ENCODE assay signal across 12 cellular contexts in genomic region chr18:51053822-51054221, GRCh38. TPM values are rescaled to one million over a fixed set of nuclear protein-coding genes. Genes with fewer than 3 reads are reported as not detected.
DNase-seq lines count a peak whose midpoint lies in the region; ATAC-seq, FAIRE-seq and TF ChIP-seq lines count a peak whose summit lies in the region.
"Had no signal": no experiment of that assay in that cellular context is flagged by ENCODE, and none has a peak within 500 bp of the region (broad histone marks: within the 10 kb centered on the region; RNA-seq: fewer than 3 reads in every experiment).

No MANE protein-coding gene starts in this region.

- H3K4me1 ChIP-seq in CD8-positive, alpha-beta memory T cell (ENCODE audit: insufficient read depth, low read length) = peaks cover 12% of the 10 kb centered on the region
- peaks cover 0 to 6% (median 0%) of the 10 kb centered on the region in 4 experiments; a peak in 1 of 7 replicates for H3K4me1 ChIP-seq in H1 (replicated peaks in 1 of 4; ENCODE audit: control insufficient read depth in 3 of 4, insufficient read depth in 4 of 4, low read length in 3 of 4)
- H3K4me1 ChIP-seq in breast epithelium = no peaks in the 10 kb centered on the region
- no peaks in the 10 kb centered on the region for H3K4me1 ChIP-seq in colonic mucosa

- intact Hi-C loops in breast epithelium (cut with DNase I; ENCODE audit: low total_unique reads) = no loop called here
- intact Hi-C loops in colonic mucosa (cut with DNase I) = no loop called here

- no peak for TF ChIP-seq CTCF in H1 (IDR thresholded peaks at IDR 0.05; ENCODE audit: control extremely low read depth in 1 of 3, insufficient read depth in 1 of 3, low read depth in 1 of 3, low read length in 3 of 3)
- no peak for TF ChIP-seq CTCF in breast epithelium (IDR thresholded peaks at IDR 0.05)
- no peak for TF ChIP-seq CTCF in colonic mucosa (IDR thresholded peaks at IDR 0.05)

- H3K9me3 ChIP-seq in CD8-positive, alpha-beta memory T cell (ENCODE audit: low read length) = no peaks in the 10 kb centered on the region
- no peaks in the 10 kb centered on the region for H3K9me3 ChIP-seq in H1 (ENCODE audit: insufficient read depth in 2 of 2, low read depth in 1 of 2, low read length in 1 of 2)
- H3K9me3 ChIP-seq in breast epithelium = no peaks in the 10 kb centered on the region
- H3K9me3 ChIP-seq in colonic mucosa = no peaks in the 10 kb centered on the region

- H4K20me1 ChIP-seq in H1 (replicated peaks in 1 of 2; ENCODE audit: control insufficient read depth in 1 of 2, insufficient read depth in 2 of 2, low read length in 2 of 2) = no peaks in the 10 kb centered on the region

- no peak overlapping the region for H2BK5ac ChIP-seq in H1 (ENCODE audit: low read depth, low read length)

- no peaks in the 10 kb centered on the region for H3K23me2 ChIP-seq in H1 (ENCODE audit: low read depth, low read length)

- no peak overlapping the region for H4K5ac ChIP-seq in H1 (ENCODE audit: insufficient read length, low read depth, low read length)

- no peak overlapping the region for H2AFZ ChIP-seq in H1 (ENCODE audit: low read length)

- H3K27me3 ChIP-seq in CD8-positive, alpha-beta memory T cell (ENCODE audit: insufficient read depth, low read length, poor library complexity, severe bottlenecking) = no peaks in the 10 kb centered on the region
- H3K27me3 ChIP-seq in H1 (replicated peaks in 1 of 4; ENCODE audit: control insufficient read depth in 3 of 4, extremely low read depth in 1 of 4, insufficient read depth in 3 of 4, low read length in 3 of 4) (no peaks in the 10 kb centered on the region), breast epithelium (no peaks in the 10 kb centered on the region), colonic mucosa (no peaks in the 10 kb centered on the region)

- H2BK15ac ChIP-seq in H1 (ENCODE audit: low read length) = no peak overlapping the region

- no peak overlapping the region for H3K56ac ChIP-seq in H1 (replicated peaks; ENCODE audit: insufficient read length, low read depth, low read length)

- peak overlapping the region in 5 of 7 donors; percentile 10 to 61 (median 30) for H3K4me3 Mint-ChIP-seq in CD8-positive, alpha-beta memory T cell

- H3K36me3 Mint-ChIP-seq in CD8-positive, alpha-beta memory T cell = peaks cover 0 to 73% (median 11%) of the 10 kb centered on the region in 3 donors

- ATAC-seq in GM21367 (IDR thresholded peaks at IDR 0.05; ENCODE audit: unreplicated experiment) (peak; percentile 54), HG03520 (IDR thresholded peaks at IDR 0.05; ENCODE audit: unreplicated experiment) (peak; percentile 53)

- no peak overlapping the region for H3K9ac ChIP-seq in H1 (replicated peaks in 1 of 4; ENCODE audit: extremely low read depth in 1 of 4, low read depth in 3 of 4, low read length in 3 of 4)
- no peak overlapping the region for H3K9ac ChIP-seq in colonic mucosa (ENCODE audit: low read depth in 2 of 2, low read length in 2 of 2)

- no peak for DNase-seq in CD8-positive, alpha-beta memory T cell
- no peak for DNase-seq in H1 (ENCODE audit: low read depth in 1 of 2, low spot score in 2 of 2)
- no peak for DNase-seq in HK-2 (ENCODE audit: unreplicated experiment)
- no peak for DNase-seq in breast epithelium (ENCODE audit: low spot score in 2 of 2)
- DNase-seq in globus pallidus (ENCODE audit: low spot score) = no peak
- DNase-seq in colonic mucosa = no peak
- DNase-seq: activated effector memory CD4-positive, alpha-beta T cell treated with anti-CD3 and anti-CD28 coated beads, Interleukin-2, amount 50 U/mL, for 16 hours; DMS 273 treated with DMSO at 0.1 percent for 48 hours; erythroblast; mesendoderm had no signal

- no peak overlapping the region for H2AK5ac ChIP-seq in H1 (ENCODE audit: low read depth, low read length)

- H3K23ac ChIP-seq in H1 (ENCODE audit: insufficient read length) = no peak overlapping the region

- no peak overlapping the region for H2BK12ac ChIP-seq in H1 (ENCODE audit: low read depth, low read length)

- no peak overlapping the region for H3K14ac ChIP-seq in H1 (ENCODE audit: insufficient read length)

- H2BK20ac ChIP-seq in H1 (ENCODE audit: low read length) = no peak overlapping the region

- H3K18ac ChIP-seq in H1 (ENCODE audit: extremely low read depth, low read length) = no peak overlapping the region

- no peaks in the 10 kb centered on the region for H3K27me3 Mint-ChIP-seq in CD8-positive, alpha-beta memory T cell

- peaks cover 0 to 43% of the 10 kb centered on the region in 2 experiments; a peak in 2 of 4 replicates for H3K79me2 ChIP-seq in H1 (ENCODE audit: control insufficient read depth in 1 of 2, insufficient read depth in 2 of 2, low read length in 2 of 2)

- TF ChIP-seq RAD21 in H1 (IDR thresholded peaks at IDR 0.05 in 1 of 2, conservative IDR thresholded peaks at IDR 0.05 in 1 of 2; ENCODE audit: low read depth in 2 of 2, low read length in 2 of 2) = no peak

- H3K4me1 Mint-ChIP-seq in CD8-positive, alpha-beta memory T cell = peaks cover 31 to 57% (median 53%) of the 10 kb centered on the region in 3 donors

- H3K27ac Mint-ChIP-seq in CD8-positive, alpha-beta memory T cell = peak overlapping the region; percentile 1 to 89 (median 79)

- H4K91ac ChIP-seq in H1 (replicated peaks; ENCODE audit: insufficient read length, low read length) = no peak overlapping the region

- H3K36me3 ChIP-seq in CD8-positive, alpha-beta memory T cell (ENCODE audit: insufficient read depth, low read length) = peaks cover 18% of the 10 kb centered on the region
- peaks cover 2 to 54% (median 16%) of the 10 kb centered on the region in 4 experiments; a peak in 7 of 8 replicates for H3K36me3 ChIP-seq in H1 (ENCODE audit: control insufficient read depth in 2 of 4, insufficient read depth in 4 of 4, low read length in 3 of 4)
- peaks cover under 1% of the 10 kb centered on the region for H3K36me3 ChIP-seq in breast epithelium
- H3K36me3 ChIP-seq in colonic mucosa = no peaks in the 10 kb centered on the region

- H3K79me1 ChIP-seq in H1 (ENCODE audit: low read depth, low read length) = no peaks in the 10 kb centered on the region

- TF ChIP-seq EP300 in H1 (IDR thresholded peaks at IDR 0.05; ENCODE audit: borderline replicate concordance in 1 of 2, low read depth in 2 of 2, low read length in 2 of 2) = no peak

- H3K4me3 ChIP-seq in CD8-positive, alpha-beta memory T cell (ENCODE audit: low read length) = no peak overlapping the region
- H3K4me3 ChIP-seq in H1 (ENCODE audit: extremely low read depth in 1 of 4, insufficient read depth in 2 of 4, low read depth in 3 of 4, low read length in 4 of 4) = no peak overlapping the region
- H3K4me3 ChIP-seq in breast epithelium = no peak overlapping the region
- H3K4me3 ChIP-seq in colonic mucosa = no peak overlapping the region

- H3K27ac ChIP-seq in CD8-positive, alpha-beta memory T cell (ENCODE audit: low read depth, low read length) = no peak overlapping the region
- H3K27ac ChIP-seq in H1 (ENCODE audit: low read depth, low read length) = no peak overlapping the region
- no peak overlapping the region for H3K27ac ChIP-seq in breast epithelium
- H3K27ac ChIP-seq in colonic mucosa = no peak overlapping the region

- no peak overlapping the region for H2BK120ac ChIP-seq in H1 (replicated peaks; ENCODE audit: low read depth, low read length)

- no peak for TF ChIP-seq POLR2A in H1 (IDR thresholded peaks at IDR 0.05; ENCODE audit: control extremely low read depth in 1 of 2, low read depth in 2 of 2, low read length in 2 of 2)
- no peak for TF ChIP-seq POLR2A in breast epithelium (IDR thresholded peaks at IDR 0.05)

- CTCF ChIA-PET in CD8-positive, alpha-beta memory T cell (lab: Charles Lee) = interaction anchor here (1.8 kb wide), 1 partner anchor 234 kb away, joined by 10 read pairs; the partner anchor contains the start of gene MRO
- CTCF ChIA-PET in H1 (lab: Charles Lee; ENCODE audit: partially characterized antibody) = no interaction called here

- no peaks in the 10 kb centered on the region for H3K9me3 Mint-ChIP-seq in CD8-positive, alpha-beta memory T cell

- POLR2A ChIA-PET in CD8-positive, alpha-beta memory T cell (lab: Charles Lee) = no interaction called here
- POLR2A ChIA-PET in H1 (lab: Charles Lee; ENCODE audit: partially characterized antibody) = no interaction called here

- no peak overlapping the region for H4K8ac ChIP-seq in H1 (ENCODE audit: extremely low read depth, insufficient read depth, low read length)

- no peak overlapping the region for H3K4me2 ChIP-seq in H1 (ENCODE audit: insufficient read depth in 1 of 2, low read depth in 2 of 2, low read length in 2 of 2)

- FAIRE-seq in H1 (lab: Jason Lieb, UNC) = peak; percentile 32

- no peak overlapping the region for H3K4ac ChIP-seq in H1 (replicated peaks; ENCODE audit: insufficient read length, low read depth, low read length)

- 95% methylated on average over 1 of the region's 1 CpG; no CpG with 5 or more reads in 1 of the 2 experiments for WGBS in H1 (ENCODE audit: extremely low coverage in 1 of 2, insufficient coverage in 1 of 2, insufficient read length in 1 of 2, insufficient replicate concordance in 2 of 2, low coverage in 1 of 2, low lambda C conversion rate in 2 of 2, missing lambda C conversion rate in 1 of 2), 2 experiments

TF ChIP-seq in H1, 55 proteins besides CTCF, POLR2A, EP300 and RAD21 (continues in another document):
- no peak for TF ChIP-seq JUND (IDR thresholded peaks at IDR 0.05; ENCODE audit: low read length)
- TF ChIP-seq GABPA (IDR thresholded peaks at IDR 0.05; ENCODE audit: borderline replicate concordance, insufficient read depth, low read length) = no peak
- no peak for TF ChIP-seq TCF12 (IDR thresholded peaks at IDR 0.05; ENCODE audit: low read depth, low read length)
- TF ChIP-seq SP1 (IDR thresholded peaks at IDR 0.05; ENCODE audit: low read depth, low read length) = no peak
- TF ChIP-seq RNF2 (IDR thresholded peaks at IDR 0.05; ENCODE audit: borderline replicate concordance, low read depth, low read length, missing control alignments, poor library complexity, severe bottlenecking) = no peak

RNA-seq across cellular contexts. Expression of gene SMAD4, which starts 23.8 kb away (rescaled TPM):
- total RNA-seq in CD8-positive, alpha-beta memory T cell = 10 to 100 TPM; 81.9 to 84.3 TPM
- polyA plus RNA-seq in CD8-positive, alpha-beta memory T cell = 62.4 TPM
- 134 and 139 TPM in 2 replicates for total RNA-seq in H1 (2021; fragmentation: NEBNext Ultra II Directional; extraction: Animal tissue kit (Norgen Biotek cat#: 25700))
- polyA plus RNA-seq in H1 (2011; rRNA removed) = 67.9 and 86.5 TPM in 2 replicates
- polyA plus RNA-seq in H1 (2011; cell fraction: cytosol; rRNA removed) = 79.3 TPM
- polyA plus RNA-seq in H1 (2011; cell fraction: nucleus; rRNA removed) = 60.8 TPM
- polyA plus RNA-seq in H1 (2012, experiment 1 of 2) = 58.3 to 84.0 TPM (median 74.5 TPM) in 4 replicates
- 5.9 TPM for polyA plus RNA-seq in H1 (2012, experiment 2 of 2)
- polyA plus RNA-seq in H1 (2013, experiment 1 of 2) = 40.2 TPM
- 39.7 TPM for polyA plus RNA-seq in H1 (2013, experiment 2 of 2)
- polyA minus RNA-seq in H1 (2011; rRNA and poly(A)+ RNA removed) = 370 and 522 TPM in 2 replicates
- polyA minus RNA-seq in H1 (2011; cell fraction: cytosol; rRNA and poly(A)+ RNA removed) = 94.2 TPM
- polyA minus RNA-seq in H1 (2011; cell fraction: nucleus; rRNA and poly(A)+ RNA removed) = 92.4 TPM
- total RNA-seq in breast epithelium = 100 to 1,000 TPM in 2 of 3 donors, 10 to 100 TPM in 1; 96.2 to 155 (median 102) TPM
- total RNA-seq in colonic mucosa = 100 to 1,000 TPM in 1 of 2 donors, 10 to 100 TPM in 1; 74.0 to 106 TPM
